Comparison of ENCODE assay signal across 19 cellular contexts in genomic region chr7:92782236-92782635, GRCh38. TPM values are rescaled to one million over a fixed set of nuclear protein-coding genes. Genes with fewer than 3 reads are reported as not detected.
DNase-seq lines count a peak whose midpoint lies in the region; ATAC-seq, FAIRE-seq and TF ChIP-seq lines count a peak whose summit lies in the region.
"Had no signal": no experiment of that assay in that cellular context is flagged by ENCODE, and none has a peak within 500 bp of the region (broad histone marks: within the 10 kb centered on the region; RNA-seq: fewer than 3 reads in every experiment).

No MANE protein-coding gene starts in this region.

- H3K79me2 ChIP-seq in DND-41 (ENCODE audit: insufficient read depth, low read length): peaks cover 99% of the 10 kb centered on the region
- peaks cover 95% of the 10 kb centered on the region for H3K79me2 ChIP-seq in keratinocyte (ENCODE audit: control insufficient read depth, insufficient read depth, low read length)

- H4K20me1 ChIP-seq in DND-41 (ENCODE audit: insufficient read depth, low read length) (peaks cover 59% of the 10 kb centered on the region; the same call in 1 of the 2 replicates), keratinocyte (ENCODE audit: control insufficient read depth, extremely low read depth, insufficient read depth, low read length) (peaks cover 14% of the 10 kb centered on the region)

- H3K4me1 ChIP-seq in A549 (peaks cover 69% of the 10 kb centered on the region), DND-41 (ENCODE audit: insufficient read depth, low read length) (peaks cover 51% of the 10 kb centered on the region), keratinocyte (ENCODE audit: control insufficient read depth, extremely low read depth, insufficient read depth, low read length) (no peaks in the 10 kb centered on the region)

- POLR2A ChIA-PET in A549 (lab: Yijun Ruan, JAX): no interaction called here

- peak overlapping the region; percentile 47 for H3K4me2 ChIP-seq in A549
- no peak overlapping the region for H3K4me2 ChIP-seq in DND-41 (ENCODE audit: insufficient read depth, low read length)
- H3K4me2 ChIP-seq in keratinocyte (ENCODE audit: control insufficient read depth, extremely low read depth, insufficient read depth, low read depth, low read length): no peak overlapping the region

- dilution Hi-C loops in keratinocyte (cut with MboI; ENCODE audit: extremely low pct_ligation_motif_present, low sequenced_read_pairs): no loop called here

- H3K9me3 ChIP-seq in A549 (peaks cover 5% of the 10 kb centered on the region; the same call in 2 of the 3 replicates), DND-41 (ENCODE audit: insufficient read depth, low read length, severe bottlenecking) (no peaks in the 10 kb centered on the region), keratinocyte (ENCODE audit: control insufficient read depth, low read depth, low read length) (no peaks in the 10 kb centered on the region)
- H3K9me3 ChIP-seq: adrenal gland, esophagus squamous epithelium, vagina had no signal

- ATAC-seq in A549 (peak in 1 of 2 experiments; percentile 49; a peak in 3 of 6 replicates), DND-41 (ENCODE audit: insufficient read depth, low read depth) (no peak), GM19395 (IDR thresholded peaks at IDR 0.05; ENCODE audit: unreplicated experiment) (no peak), HG02798 (IDR thresholded peaks at IDR 0.05; ENCODE audit: poor library complexity, unreplicated experiment) (no peak), GM18870 (IDR thresholded peaks at IDR 0.05; ENCODE audit: unreplicated experiment) (no peak)
- ATAC-seq: activated CD4-positive, alpha-beta T cell treated with anti-CD3 and anti-CD28 coated beads for 36 hours had no signal

- H3K36me3 ChIP-seq in DND-41 (ENCODE audit: insufficient read depth, low read length) (peaks cover 80% of the 10 kb centered on the region), keratinocyte (ENCODE audit: control insufficient read depth in 2 of 2, extremely low read depth in 1 of 2, insufficient read depth in 2 of 2, low read length in 2 of 2) (no peaks in the 10 kb centered on the region)
- H3K36me3 ChIP-seq: adrenal gland, esophagus squamous epithelium, vagina had no signal

- peaks cover 2% of the 10 kb centered on the region for H3K9me1 ChIP-seq in keratinocyte (ENCODE audit: control insufficient read depth, extremely low read depth, insufficient read depth, low read length)

- DNase-seq in A549 (ENCODE audit: low read depth in 1 of 2, low spot score in 1 of 2) (no peak), DND-41 (no peak), NOMO-1 (lab: John Stamatoyannopoulos, UW; ENCODE audit: unreplicated experiment in 2 of 2) (peak; percentile 42 to 76), keratinocyte (ENCODE audit: low read depth, low spot score) (no peak)
- no peak for DNase-seq in activated effector memory CD4-positive, alpha-beta T cell treated with anti-CD3 and anti-CD28 coated beads, Interleukin-2, amount 50 U/mL, for 16 hours
- DNase-seq: activated CD4-positive, alpha-beta T cell treated with anti-CD3 and anti-CD28 coated beads for 36 hours; activated gamma-delta T cell; adrenal gland; effector CD4-positive, alpha-beta T cell; esophagus squamous epithelium; GDM1; naive B cell; NCI-H1694; NCI-H446 treated with DMSO at 0.1 percent for 48 hours; stimulated activated CD4-positive, alpha-beta T cell treated with anti-CD3 and anti-CD28 coated beads, Interleukin-4, amount 100 ng/mL, for 1 hour had no signal

- no peak for TF ChIP-seq EP300 in A549 (IDR thresholded peaks at IDR 0.05)

- H2AFZ ChIP-seq in DND-41 (ENCODE audit: low read depth, low read length) (no peak overlapping the region), keratinocyte (ENCODE audit: control insufficient read depth, low read length) (no peak overlapping the region)

- CTCF ChIA-PET in A549 (lab: Yijun Ruan, JAX): interaction anchor here (1.2 to 1.7 kb wide), 3 partner anchors 17 to 51 kb away, joined by 3 to 4 read pairs (median 3); no protein-coding TSS in a partner anchor

- H3K4me3 ChIP-seq in A549: no peak overlapping the region
- H3K4me3 ChIP-seq in DND-41 (ENCODE audit: low read depth in 1 of 2, low read length in 2 of 2): no peak overlapping the region
- no peak overlapping the region for H3K4me3 ChIP-seq in keratinocyte (ENCODE audit: control insufficient read depth in 2 of 3, extremely low read depth in 1 of 3, insufficient read depth in 2 of 3, low read depth in 1 of 3, low read length in 3 of 3)
- H3K4me3 ChIP-seq: adrenal gland, esophagus squamous epithelium, vagina had no signal

- H3K27ac ChIP-seq in A549 (peak overlapping the region in 1 of 2 experiments; percentile 62; a peak in 4 of 6 replicates), DND-41 (ENCODE audit: low read length) (0 out of 2 replicates have a peak overlapping the region, but pooled peaks have one; percentile 18), keratinocyte (ENCODE audit: control insufficient read depth, insufficient read depth, low read length) (no peak overlapping the region)
- H3K27ac ChIP-seq: vagina had no signal

- FAIRE-seq in A549 (lab: Jason Lieb, UNC): no peak
- peak; percentile 23 for FAIRE-seq in keratinocyte (lab: Jason Lieb, UNC)

- WGBS in A549 (ENCODE audit: missing lambda C conversion rate): 21% methylated on average over 1 of the region's 1 CpG

- H3K9ac ChIP-seq in DND-41 (ENCODE audit: low read depth, low read length) (no peak overlapping the region), keratinocyte (ENCODE audit: control insufficient read depth, extremely low read depth, insufficient read depth, low read length) (no peak overlapping the region)

- TF ChIP-seq POLR2A in A549 (IDR thresholded peaks at IDR 0.05; ENCODE audit: low read length): no peak

- no peak for TF ChIP-seq CTCF in A549 (IDR thresholded peaks at IDR 0.05)
- TF ChIP-seq CTCF in DND-41 (IDR thresholded peaks at IDR 0.05; ENCODE audit: borderline replicate concordance, extremely low read depth, low read length, poor library complexity, severe bottlenecking): no peak
- TF ChIP-seq CTCF in keratinocyte (optimal IDR thresholded peaks at IDR 0.05 in 1 of 3, IDR thresholded peaks at IDR 0.05 in 1 of 3, conservative IDR thresholded peaks at IDR 0.05 in 1 of 3; ENCODE audit: extremely low read depth in 1 of 3, insufficient read depth in 2 of 3, low read length in 3 of 3): no peak

- no peak for TF ChIP-seq RAD21 in A549 (conservative IDR thresholded peaks at IDR 0.05 in 1 of 2, IDR thresholded peaks at IDR 0.05 in 1 of 2)

- H3K27me3 ChIP-seq in DND-41 (ENCODE audit: insufficient read depth, low read length, poor library complexity) (no peaks in the 10 kb centered on the region), keratinocyte (ENCODE audit: control insufficient read depth, extremely low read depth, insufficient read depth, low read length) (no peaks in the 10 kb centered on the region)
- H3K27me3 ChIP-seq: adrenal gland, esophagus squamous epithelium, vagina had no signal

TF ChIP-seq in A549, 52 proteins besides CTCF, POLR2A, EP300 and RAD21:
- no peak for TF ChIP-seq SREBF2 (IDR thresholded peaks at IDR 0.05)
- TF ChIP-seq HEYL (CRISPR knock-in tag; IDR thresholded peaks at IDR 0.05): no peak
- no peak for TF ChIP-seq FOSL2 (IDR thresholded peaks at IDR 0.05)
- no peak for TF ChIP-seq FOSL2 (CRISPR knock-in tag; IDR thresholded peaks at IDR 0.05)
- TF ChIP-seq ZC3H11A (IDR thresholded peaks at IDR 0.05): no peak
- TF ChIP-seq MAX (IDR thresholded peaks at IDR 0.05): no peak
- no peak for TF ChIP-seq KDM5A (IDR thresholded peaks at IDR 0.05)
- TF ChIP-seq POLR2AphosphoS2 (conservative IDR thresholded peaks at IDR 0.05; ENCODE audit: low read length): no peak

RNA-seq across cellular contexts. Expression of gene CDK6, which starts 54.1 kb away (rescaled TPM):
- 22.4 and 25.9 TPM in 2 replicates for polyA plus RNA-seq in A549 (2011; rRNA removed)
- polyA plus RNA-seq in A549 (2012; cell fraction: cytosol; rRNA removed): 6.9 and 7.9 TPM in 2 replicates
- 13.6 and 14.3 TPM in 2 replicates for polyA plus RNA-seq in A549 (2012; cell fraction: nucleus; rRNA removed)
- 12.9 to 16.1 TPM (median 13.6 TPM) in 3 replicates for polyA plus RNA-seq in A549 (2017; fragmentation: RNase III; extraction: RNeasy Plus Mini Kit Qiagen cat#74134 plus additional on column Dnase treatment)
- 51.8 and 65.6 TPM in 2 replicates for polyA minus RNA-seq in A549 (2011; rRNA and poly(A)+ RNA removed)
- 39.1 to 68.6 TPM (median 53.5 TPM) in 3 replicates for polyA plus RNA-seq in keratinocyte
- polyA plus RNA-seq in keratinocyte (2011; ENCODE audit: low read depth): 14.0 TPM
- polyA plus RNA-seq in keratinocyte (2011; cell fraction: cytosol; rRNA removed): 36.9 and 54.9 TPM in 2 replicates
- polyA plus RNA-seq in keratinocyte (2011; cell fraction: nucleus; rRNA removed): 83.0 and 86.9 TPM in 2 replicates
- 16.7 and 45.7 TPM in 2 replicates for polyA plus RNA-seq in keratinocyte (2012; ENCODE audit: low replicate concordance)
- 147 to 201 TPM (median 184 TPM) in 3 replicates for polyA minus RNA-seq in keratinocyte
- 165 TPM for polyA minus RNA-seq in keratinocyte (2011; cell fraction: cytosol; rRNA and poly(A)+ RNA removed)
- 224 and 339 TPM in 2 replicates for polyA minus RNA-seq in keratinocyte (2011; cell fraction: nucleus; rRNA and poly(A)+ RNA removed)

Comparison
In these comparisons a context has a peak if more than half of its experiments do, and no peak if none do; other contexts are left out.
1. DNase-seq: peak in NOMO-1 (2 of 2); none in A549 (0 of 2), DND-41 (single experiment), keratinocyte (single experiment) and activated effector memory CD4-positive, alpha-beta T cell treated with anti-CD3 and anti-CD28 coated beads, Interleukin-2, amount 50 U/mL, for 16 hours (single experiment).